ENCODE assay signal across 13 cellular contexts in the genomic region with DNA sequence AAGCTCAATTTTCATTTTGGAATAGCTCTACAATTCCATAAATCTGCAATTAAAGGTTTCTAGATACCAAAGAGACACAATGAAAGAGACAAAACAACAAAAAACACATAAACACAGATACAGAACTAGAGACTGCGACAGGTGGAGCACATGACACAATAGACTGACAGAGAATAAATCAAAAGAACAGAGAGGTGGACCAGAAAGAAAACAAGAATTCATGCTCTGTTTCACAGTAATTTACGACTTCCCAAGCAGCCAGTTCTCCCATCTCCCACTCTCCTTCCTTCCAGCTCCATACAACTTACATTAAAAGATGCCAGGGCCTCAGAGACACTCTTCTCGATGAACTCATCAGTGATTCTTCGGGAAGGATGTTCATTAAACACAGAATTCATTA.
"Had no signal": no experiment of that assay in that cellular context is flagged by ENCODE, and none has a peak within 500 bp of the region (broad histone marks: within the 10 kb centered on the region; RNA-seq: fewer than 3 reads in every experiment).

No MANE protein-coding gene starts in this region.

- H3K9me3 ChIP-seq: esophagus squamous epithelium, heart left ventricle, ovary, SK-N-SH, tibial nerve had no signal

- H3K4me3 ChIP-seq: cardiac muscle cell, esophagus squamous epithelium, heart left ventricle, ovary, tibial nerve had no signal

- DNase-seq: activated CD4-positive, alpha-beta T cell treated with anti-CD3 and anti-CD28 coated beads for 48 hours; activated effector memory CD4-positive, alpha-beta T cell treated with anti-CD3 and anti-CD28 coated beads, Interleukin-2, amount 50 U/mL, for 16 hours; activated T-cell treated with anti-CD3 and anti-CD28 coated beads for 4 hours; esophagus squamous epithelium; foreskin melanocyte; heart left ventricle; ovary; SK-N-SH; stimulated activated CD4-positive, alpha-beta T cell treated with anti-CD3 and anti-CD28 coated beads, Interleukin-15, amount 100 ng/mL, for 24 hours; stimulated activated CD4-positive, alpha-beta T cell treated with anti-CD3 and anti-CD28 coated beads, Interleukin-4, amount 100 ng/mL, for 4 hours had no signal

- H3K36me3 ChIP-seq: ovary had no signal

- ATAC-seq: heart left ventricle, left lobe of liver had no signal

- H3K27me3 ChIP-seq: cardiac muscle cell, esophagus squamous epithelium, heart left ventricle, ovary, tibial nerve had no signal

- H3K4me1 ChIP-seq: heart left ventricle had no signal

- H3K27ac ChIP-seq: cardiac muscle cell, esophagus squamous epithelium, heart left ventricle, ovary had no signal
